13 cellular contexts compared by ENCODE assay signal in the genomic region with DNA sequence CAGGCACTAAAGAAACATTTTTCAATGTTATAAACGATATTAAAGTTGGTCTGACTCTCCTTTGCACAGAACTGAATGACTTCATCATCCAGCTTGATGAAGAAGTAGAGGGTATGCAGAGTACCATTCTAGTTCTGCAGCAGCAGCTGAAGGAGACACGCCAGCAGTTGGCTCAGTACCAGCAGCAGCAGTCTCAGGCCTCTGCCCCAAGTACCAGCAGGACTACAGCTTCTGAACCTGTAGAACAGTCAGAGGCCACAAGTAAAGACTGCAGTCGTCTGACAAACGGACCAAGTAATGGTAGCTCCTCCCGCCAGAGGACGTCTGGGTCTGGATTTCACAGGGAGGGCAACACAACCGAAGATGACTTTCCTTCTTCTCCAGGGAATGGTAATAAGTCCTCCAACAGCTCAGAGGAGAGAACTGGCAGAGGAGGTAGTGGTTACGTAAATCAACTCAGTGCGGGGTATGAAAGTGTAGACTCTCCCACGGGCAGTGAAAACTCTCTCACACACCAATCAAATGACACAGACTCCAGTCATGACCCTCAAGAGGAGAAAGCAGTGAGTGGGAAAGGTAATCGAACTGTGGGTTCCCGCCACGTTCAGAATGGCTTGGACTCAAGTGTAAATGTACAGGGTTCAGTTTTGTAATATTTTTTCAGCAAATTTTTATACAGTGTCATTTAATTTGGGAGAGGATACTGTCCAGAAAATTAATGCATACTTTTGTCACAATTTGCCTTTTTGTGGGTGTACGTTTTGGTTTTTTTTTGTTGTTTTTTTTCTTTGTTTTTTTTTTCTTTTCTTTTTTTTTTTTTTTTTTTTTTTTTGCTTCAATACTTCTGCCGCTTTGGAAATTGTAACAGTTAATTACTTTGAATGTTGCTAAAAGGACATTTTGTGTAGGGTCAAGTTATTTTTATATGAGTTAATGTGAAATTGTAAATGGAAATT. TPM values are rescaled to one million over a fixed set of nuclear protein-coding genes. Genes with fewer than 3 reads are reported as not detected.
DNase-seq lines count a peak whose midpoint lies in the region; ATAC-seq and TF ChIP-seq lines count a peak whose summit lies in the region.
"Had no signal": no experiment of that assay in that cellular context is flagged by ENCODE, and none has a peak within 500 bp of the region (broad histone marks: within the 10 kb centered on the region; RNA-seq: fewer than 3 reads in every experiment).

No MANE protein-coding gene starts in this region.

- peaks cover 26 to 62% of the 10 kb centered on the region in 2 donors for H3K36me3 Mint-ChIP-seq in CD4-positive, alpha-beta memory T cell
- H3K36me3 Mint-ChIP-seq in H9 (ENCODE audit: insufficient read depth in 1 of 3, low read depth in 3 of 3) = peaks cover 40 to 80% (median 77%) of the 10 kb centered on the region in 3 experiments

- H3K27me3 ChIP-seq in CD4-positive, alpha-beta memory T cell (ENCODE audit: insufficient read depth, low read length) = no peaks in the 10 kb centered on the region
- H3K27me3 ChIP-seq in H9 (ENCODE audit: insufficient read depth, low read length) (no peaks in the 10 kb centered on the region), neutrophil (no peaks in the 10 kb centered on the region)

- H4K8ac ChIP-seq in H9 (replicated peaks; ENCODE audit: insufficient read length, low read depth, low read length) = no peak overlapping the region

- WGBS in H9 (ENCODE audit: extremely low coverage, insufficient read length, low lambda C conversion rate) = no CpG with 5 or more reads among the region's 15 CpGs

- no peaks in the 10 kb centered on the region for H3K9me3 Mint-ChIP-seq in CD4-positive, alpha-beta memory T cell
- no peaks in the 10 kb centered on the region for H3K9me3 Mint-ChIP-seq in H9

- H2BK120ac ChIP-seq in H9 (ENCODE audit: low read depth, low read length, poor library complexity, severe bottlenecking) = no peak overlapping the region

- H3K27ac ChIP-seq in CD4-positive, alpha-beta memory T cell (ENCODE audit: low read depth, low read length) = no peak overlapping the region
- no peak overlapping the region for H3K27ac ChIP-seq in H9 (ENCODE audit: insufficient read length, low read depth, low read length)
- H3K27ac ChIP-seq in caudate nucleus (ENCODE audit: low read depth, low read length) = peak overlapping the region; percentile 30
- peak overlapping the region; percentile 36 for H3K27ac ChIP-seq in neutrophil

- H2BK12ac ChIP-seq in H9 (ENCODE audit: insufficient read length, low read depth, low read length) = no peak overlapping the region

- no peaks in the 10 kb centered on the region for H3K23me2 ChIP-seq in H9 (ENCODE audit: insufficient read length, low read depth, low read length, poor library complexity, severe bottlenecking)

- no peak overlapping the region for H3T11ph ChIP-seq in H9 (ENCODE audit: low read length)

- no peak overlapping the region for H2BK15ac ChIP-seq in H9 (ENCODE audit: low read depth, low read length)

- no peak overlapping the region for H4K91ac ChIP-seq in H9 (ENCODE audit: insufficient read length, low read depth, low read length)

- H3K27me3 Mint-ChIP-seq in CD4-positive, alpha-beta memory T cell = no peaks in the 10 kb centered on the region
- no peaks in the 10 kb centered on the region for H3K27me3 Mint-ChIP-seq in H9 (ENCODE audit: low read depth)

- DNase-seq in CD4-positive, alpha-beta memory T cell = no peak
- DNase-seq in H9 (no peak), caudate nucleus (lab: John Stamatoyannopoulos, UW) (peak in 16 of 61 donors; percentile 2 to 65 (median 20)), ecto neural progenitor cell (ENCODE audit: low spot score) (no peak), UCSD-AML1 (lab: John Stamatoyannopoulos, UW; ENCODE audit: unreplicated experiment) (no peak), T1000 (lab: John Stamatoyannopoulos, UW) (no peak)
- DNase-seq: activated CD4-positive, alpha-beta T cell treated with anti-CD3 and anti-CD28 coated beads, Interleukin-2, amount 50 U/mL, for 4 hours; NCI-H1417; NCI-H774 had no signal

- no peaks in the 10 kb centered on the region for H3K9me3 ChIP-seq in CD4-positive, alpha-beta memory T cell (ENCODE audit: control insufficient read depth in 1 of 2, low read length in 2 of 2)
- H3K9me3 ChIP-seq in H9 (ENCODE audit: control insufficient read depth, low read depth, low read length) (no peaks in the 10 kb centered on the region), neutrophil (no peaks in the 10 kb centered on the region)

- no peak overlapping the region for H2BK20ac ChIP-seq in H9 (ENCODE audit: low read depth, low read length, poor library complexity, severe bottlenecking)

- no peak for TF ChIP-seq CTCF in H9 (conservative IDR thresholded peaks at IDR 0.05)
- TF ChIP-seq CTCF in neutrophil (IDR thresholded peaks at IDR 0.05) = no peak

- no peak overlapping the region for H4K5ac ChIP-seq in H9 (ENCODE audit: insufficient read length, low read depth, low read length)

- no peaks in the 10 kb centered on the region for H4K20me1 ChIP-seq in H9 (ENCODE audit: control insufficient read depth, insufficient read depth, insufficient read length)

- H3K4me3 ChIP-seq in CD4-positive, alpha-beta memory T cell (ENCODE audit: low read length in 2 of 2) = no peak overlapping the region
- H3K4me3 ChIP-seq in neutrophil (ENCODE audit: low read depth in 1 of 2, low read length in 1 of 2) = no peak overlapping the region

- no peak overlapping the region for H3K23ac ChIP-seq in H9 (ENCODE audit: insufficient read length, low read depth, low read length)

- no peak overlapping the region for H3K56ac ChIP-seq in H9 (ENCODE audit: insufficient read length, low read depth, low read length)

- H3K27ac Mint-ChIP-seq in CD4-positive, alpha-beta memory T cell = peak overlapping the region in 5 of 7 donors; percentile 8 to 71 (median 15)
- peak overlapping the region in 2 of 3 experiments; percentile 7 to 46; a peak in 1 of 7 replicates for H3K27ac Mint-ChIP-seq in H9

- no peak overlapping the region for H2AFZ ChIP-seq in H9 (ENCODE audit: low read length)

- no peaks in the 10 kb centered on the region for H3K79me2 ChIP-seq in H9 (ENCODE audit: insufficient read depth, low read length)

- no peak overlapping the region for H3K4ac ChIP-seq in H9 (ENCODE audit: low read depth, low read length)

- no peaks in the 10 kb centered on the region for H3K79me1 ChIP-seq in H9 (ENCODE audit: insufficient read depth, low read depth, low read length, poor library complexity, severe bottlenecking)

- H3K4me2 ChIP-seq in H9 (ENCODE audit: insufficient read depth, insufficient read length, low read length) = no peak overlapping the region

- H3K36me3 ChIP-seq in CD4-positive, alpha-beta memory T cell (ENCODE audit: insufficient read depth, low read length) = peaks cover 57% of the 10 kb centered on the region
- peaks cover 81% of the 10 kb centered on the region for H3K36me3 ChIP-seq in neutrophil

- no peak overlapping the region for H3K4me3 Mint-ChIP-seq in CD4-positive, alpha-beta memory T cell
- H3K4me3 Mint-ChIP-seq in H9 = no peak overlapping the region

- H3K14ac ChIP-seq in H9 (ENCODE audit: insufficient read depth, low read length) = no peak overlapping the region

- POLR2A ChIA-PET in CD4-positive, alpha-beta memory T cell (lab: Charles Lee; ENCODE audit: partially characterized antibody) = interaction anchor here (0.9 to 2.3 kb wide), 2 partner anchors 29 to 36 kb away, joined by 3 to 6 read pairs; a partner anchor contains a TSS

- H3K4me1 Mint-ChIP-seq in CD4-positive, alpha-beta memory T cell = peaks cover 5 to 10% (median 7%) of the 10 kb centered on the region in 4 donors
- H3K4me1 Mint-ChIP-seq in H9 = peaks cover 12 to 15% of the 10 kb centered on the region in 2 experiments

- H3K9ac ChIP-seq in H9 (ENCODE audit: extremely low read depth, insufficient read length, low read length) = no peak overlapping the region

- intact Hi-C loops in CD4-positive, alpha-beta memory T cell (cut with micrococcal nuclease) = no loop called here

- no peak overlapping the region for H2BK5ac ChIP-seq in H9 (ENCODE audit: insufficient read length, low read length)

- H3K4me1 ChIP-seq in CD4-positive, alpha-beta memory T cell (ENCODE audit: insufficient read depth, low read length) = no peaks in the 10 kb centered on the region
- H3K4me1 ChIP-seq in H9 (ENCODE audit: insufficient read depth, low read length) (no peaks in the 10 kb centered on the region), neutrophil (ENCODE audit: control insufficient read depth in 1 of 2, insufficient read depth in 1 of 2, low read depth in 1 of 2, low read length in 1 of 2) (no peaks in the 10 kb centered on the region)

- CTCF ChIA-PET in CD4-positive, alpha-beta memory T cell (lab: Charles Lee; ENCODE audit: partially characterized antibody) = no interaction called here

- no peak overlapping the region for H3K18ac ChIP-seq in H9 (ENCODE audit: insufficient read length, low read depth, low read length)

- ATAC-seq in GM19351 (IDR thresholded peaks at IDR 0.05; ENCODE audit: unreplicated experiment) = no peak

- H2AK5ac ChIP-seq in H9 (ENCODE audit: insufficient read length, low read length) = no peak overlapping the region

RNA-seq across cellular contexts. Expression of a gene that starts 6.6 kb away (rescaled TPM):
- total RNA-seq in CD4-positive, alpha-beta memory T cell = 10 to 100 TPM; 30.5 to 30.9 TPM
- polyA plus RNA-seq in CD4-positive, alpha-beta memory T cell = 10 to 100 TPM; 43.5 to 53.2 TPM
- total RNA-seq in H9 (2021) = 155 and 156 TPM in 2 replicates

RNA-seq across cellular contexts. Expression of a gene that starts 27.9 kb away (rescaled TPM):
- 100 to 1,000 TPM; 151 to 159 TPM for total RNA-seq in CD4-positive, alpha-beta memory T cell
- polyA plus RNA-seq in CD4-positive, alpha-beta memory T cell = 100 to 1,000 TPM; 140 to 149 TPM
- total RNA-seq in H9 (2021) = 138 and 142 TPM in 2 replicates

RNA-seq across cellular contexts. Expression of a gene that starts 34.2 kb away (rescaled TPM):
- total RNA-seq in CD4-positive, alpha-beta memory T cell = 100 to 1,000 TPM; 151 to 162 TPM
- 100 to 1,000 TPM in 1 of 2 donors, 10 to 100 TPM in 1; 84.3 to 114 TPM for polyA plus RNA-seq in CD4-positive, alpha-beta memory T cell
- total RNA-seq in H9 (2021) = 401 and 412 TPM in 2 replicates

RNA-seq across cellular contexts. Expression of a gene that starts 35.0 kb away (rescaled TPM):
- total RNA-seq in CD4-positive, alpha-beta memory T cell = 10 to 100 TPM; 43.9 to 45.2 TPM
- polyA plus RNA-seq in CD4-positive, alpha-beta memory T cell = 100 to 1,000 TPM in 1 of 2 donors, 10 to 100 TPM in 1; 68.5 to 105 TPM
- total RNA-seq in H9 (2021) = 87.4 and 88.8 TPM in 2 replicates

RNA-seq across cellular contexts. Expression of a gene that starts 44.8 kb away (rescaled TPM):
- under 1 TPM; 0.47 to 0.94 TPM for total RNA-seq in CD4-positive, alpha-beta memory T cell
- under 1 TPM in 1 of 2 donors, not detected in 1; 0.23 TPM for polyA plus RNA-seq in CD4-positive, alpha-beta memory T cell
- total RNA-seq in H9 (2021) = not detected in 2 replicates
- total RNA-seq: HT1080 had no signal
- polyA plus RNA-seq: neural cell had no signal

Comparison
In these comparisons a context has a peak if more than half of its experiments do, and no peak if none do; other contexts are left out.
1. H3K27ac ChIP-seq: peak in caudate nucleus (single experiment) and neutrophil (single experiment); none in CD4-positive, alpha-beta memory T cell (single experiment) and H9 (single experiment).